In the genomic region with DNA sequence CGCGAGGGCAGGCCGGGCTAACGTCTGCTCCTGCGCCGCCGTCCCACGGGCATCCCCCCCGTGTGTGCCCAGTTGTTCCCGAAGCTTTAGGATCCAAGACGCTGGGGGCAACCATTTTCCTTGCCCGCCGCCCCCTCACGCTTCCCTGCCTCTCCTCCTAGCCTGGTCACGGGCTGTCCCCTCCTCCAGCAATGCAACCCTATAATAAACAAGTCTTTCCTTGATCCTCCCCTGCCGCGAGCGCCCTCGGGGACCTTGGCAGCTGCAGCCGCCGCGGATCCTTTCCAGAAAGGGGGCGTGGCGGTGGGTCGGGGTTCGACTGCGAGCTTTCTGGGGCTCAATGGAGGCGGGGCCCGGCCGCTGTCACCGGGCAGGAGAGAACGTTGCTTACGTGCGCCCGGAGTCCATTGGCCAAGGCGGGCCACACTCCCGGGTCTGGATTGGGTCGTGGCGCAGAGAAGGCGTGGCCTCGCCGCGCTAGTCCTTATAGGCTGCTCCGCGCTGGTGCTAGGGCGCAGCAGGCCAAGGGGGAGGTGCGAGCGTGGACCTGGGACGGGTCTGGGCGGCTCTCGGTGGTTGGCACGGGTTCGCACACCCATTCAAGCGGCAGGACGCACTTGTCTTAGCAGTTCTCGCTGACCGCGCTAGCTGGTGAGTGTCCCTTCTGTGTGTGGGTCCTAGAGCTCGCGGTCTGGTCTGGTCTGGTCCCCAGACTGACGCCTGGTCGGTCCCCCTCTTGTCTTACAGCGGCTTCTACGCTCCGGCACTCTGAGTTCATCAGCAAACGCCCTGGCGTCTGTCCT, we compare ENCODE assay signal across 8 cellular contexts. TPM values are rescaled to one million over a fixed set of nuclear protein-coding genes. Genes with fewer than 3 reads are reported as not detected.
DNase-seq lines count a peak whose midpoint lies in the region; ATAC-seq lines count a peak whose summit lies in the region.

A gene with protein sequence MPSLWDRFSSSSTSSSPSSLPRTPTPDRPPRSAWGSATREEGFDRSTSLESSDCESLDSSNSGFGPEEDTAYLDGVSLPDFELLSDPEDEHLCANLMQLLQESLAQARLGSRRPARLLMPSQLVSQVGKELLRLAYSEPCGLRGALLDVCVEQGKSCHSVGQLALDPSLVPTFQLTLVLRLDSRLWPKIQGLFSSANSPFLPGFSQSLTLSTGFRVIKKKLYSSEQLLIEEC (plus strand): TSS at position 515 of the 803 bp plus-strand sequence. CDS start 293 bp downstream, outside the sequence.

- H3K4me1 Mint-ChIP-seq in effector memory CD8-positive, alpha-beta T cell (ENCODE audit: low read depth in 2 of 2) = peaks cover 41 to 48% of the 10 kb centered on the region in 2 donors
- H3K4me1 Mint-ChIP-seq in memory B cell = peaks cover 31% of the 10 kb centered on the region

- H3K36me3 Mint-ChIP-seq in effector memory CD8-positive, alpha-beta T cell (ENCODE audit: insufficient read depth) = peaks cover 40% of the 10 kb centered on the region
- H3K36me3 Mint-ChIP-seq in memory B cell = peaks cover 12% of the 10 kb centered on the region

- peak within 1 kb of the TSS; percentile 93 to 98 for H3K27ac Mint-ChIP-seq in effector memory CD8-positive, alpha-beta T cell
- peak within 1 kb of the TSS; percentile 92 for H3K27ac Mint-ChIP-seq in memory B cell

- ATAC-seq in GM21360 (IDR thresholded peaks at IDR 0.05; ENCODE audit: unreplicated experiment) (peak; percentile 69), memory B cell (ENCODE audit: low read depth) (peak; percentile 91)
- peak; percentile 92 for ATAC-seq in effector memory CD8-positive, alpha-beta T cell (replicated peaks)

- peak within 1 kb of the TSS; percentile 99 to 100 for H3K4me3 Mint-ChIP-seq in effector memory CD8-positive, alpha-beta T cell
- peak within 1 kb of the TSS; percentile 99 for H3K4me3 Mint-ChIP-seq in memory B cell

- DNase-seq in COLO668 (lab: John Stamatoyannopoulos, UW; ENCODE audit: unreplicated experiment) (peak; percentile 94), HT1080 (ENCODE audit: low read depth) (peak; percentile 99), NOMO-1 treated with DMSO at 0.1 percent for 48 hours (lab: John Stamatoyannopoulos, UW; ENCODE audit: unreplicated experiment) (peak; percentile 99), memory B cell (ENCODE audit: low spot score in 2 of 2) (peak; percentile 94 to 96)
- DNase-seq in activated CD8-positive, alpha-beta memory T cell treated with anti-CD3 and anti-CD28 coated beads for 4 hours (ENCODE audit: low read depth in 2 of 2) = peak; percentile 90 to 93
- DNase-seq in effector memory CD8-positive, alpha-beta T cell = peak; percentile 94 to 97 (median 96)
- DNase-seq in stimulated activated CD8-positive, alpha-beta memory T cell treated with anti-CD3 and anti-CD28 coated beads, Interleukin-12 subunit alpha, Interleukin-12 subunit beta, amount 100 ng/mL, for 24 hours (ENCODE audit: extremely low read depth) = peak; percentile 95

- no peaks in the 10 kb centered on the region for H3K9me3 Mint-ChIP-seq in effector memory CD8-positive, alpha-beta T cell
- no peaks in the 10 kb centered on the region for H3K9me3 Mint-ChIP-seq in memory B cell

- H3K27me3 Mint-ChIP-seq in effector memory CD8-positive, alpha-beta T cell = no peaks in the 10 kb centered on the region
- H3K27me3 Mint-ChIP-seq in memory B cell = no peaks in the 10 kb centered on the region

RNA-seq across cellular contexts. Expression of the gene that starts here (rescaled TPM):
- total RNA-seq in HT1080 (2014; rRNA removed; shearing (Covaris generic)) = 13.0 and 16.1 TPM in 2 replicates
- 114 and 121 TPM in 2 replicates for polyA plus RNA-seq in HT1080 (2015; cell fraction: cytosol; rRNA removed)
- polyA plus RNA-seq in HT1080 (2015; cell fraction: nucleus; rRNA removed) = 143 and 155 TPM in 2 replicates

Comparison
In these comparisons a context has a peak if more than half of its experiments do, and no peak if none do; other contexts are left out.
1. Peak in every context shown above with its lines: DNase-seq and ATAC-seq.